In the genomic region with DNA sequence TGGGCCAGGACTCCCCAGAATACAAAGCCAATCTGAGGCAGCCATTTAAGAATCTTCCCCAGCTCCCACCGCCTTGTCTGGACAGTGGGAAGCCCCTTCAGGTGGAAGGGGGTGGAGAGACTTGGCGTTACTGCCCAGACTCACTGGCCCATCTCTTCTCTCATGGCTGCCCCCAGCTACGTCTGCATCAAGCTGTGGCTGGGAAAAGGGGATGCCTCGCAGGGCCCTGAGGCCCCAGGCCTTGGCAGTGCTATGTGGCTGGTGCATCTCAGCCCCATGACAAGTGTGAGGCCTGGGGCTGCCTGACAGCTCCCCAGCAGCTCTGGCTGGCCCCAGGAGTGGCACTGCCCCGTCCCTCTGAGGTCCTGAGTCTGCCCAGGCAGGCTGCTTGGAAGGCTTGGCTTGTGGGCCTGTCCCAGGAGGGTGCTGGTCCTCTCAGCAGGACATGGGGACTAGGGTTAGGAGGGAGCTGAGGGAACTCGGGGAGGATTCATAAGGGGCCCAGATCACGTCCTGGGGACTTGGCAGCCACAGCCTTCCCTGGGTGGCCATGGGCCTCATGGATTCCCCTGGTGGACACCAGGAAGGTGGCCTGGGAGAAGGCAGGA, we compare ENCODE assay signal across 17 cellular contexts. TPM values are rescaled to one million over a fixed set of nuclear protein-coding genes. Genes with fewer than 3 reads are reported as not detected.
DNase-seq lines count a peak whose midpoint lies in the region; ATAC-seq and TF ChIP-seq lines count a peak whose summit lies in the region.
"Had no signal": no experiment of that assay in that cellular context is flagged by ENCODE, and none has a peak within 500 bp of the region (broad histone marks: within the 10 kb centered on the region; RNA-seq: fewer than 3 reads in every experiment).

No MANE protein-coding gene starts in this region.

- ATAC-seq in activated T-cell treated with anti-CD3 and anti-CD28 coated beads, Interleukin-2, amount 50 U/mL, for 4 hours = no peak
- no peak for ATAC-seq in CD4-positive, alpha-beta T cell (ENCODE audit: poor library complexity)
- ATAC-seq: naive thymus-derived CD4-positive, alpha-beta T cell had no signal

- H3K4me1 ChIP-seq in colonic mucosa = no peaks in the 10 kb centered on the region
- H3K4me1 ChIP-seq: BLaER1 had no signal

- no peak overlapping the region for H3K27ac Mint-ChIP-seq in activated T-cell treated with anti-CD3 and anti-CD28 coated beads, Interleukin-2, amount 50 U/mL, for 24 hours
- H3K27ac Mint-ChIP-seq in neural crest cell (ENCODE audit: unreplicated experiment) = peak overlapping the region; percentile 43
- no peak overlapping the region for H3K27ac Mint-ChIP-seq in CD4-positive, alpha-beta T cell
- H3K27ac Mint-ChIP-seq: naive thymus-derived CD4-positive, alpha-beta T cell had no signal

- H3K9me3 Mint-ChIP-seq in activated T-cell treated with anti-CD3 and anti-CD28 coated beads, Interleukin-2, amount 50 U/mL, for 24 hours = no peaks in the 10 kb centered on the region
- no peaks in the 10 kb centered on the region for H3K9me3 Mint-ChIP-seq in activated T-cell treated with anti-CD3 and anti-CD28 coated beads, Interleukin-2, amount 50 U/mL, for 4 hours
- no peaks in the 10 kb centered on the region for H3K9me3 Mint-ChIP-seq in neural crest cell
- H3K9me3 Mint-ChIP-seq in CD4-positive, alpha-beta T cell = no peaks in the 10 kb centered on the region

- H3K27me3 Mint-ChIP-seq in activated T-cell treated with anti-CD3 and anti-CD28 coated beads, Interleukin-2, amount 50 U/mL, for 24 hours = no peaks in the 10 kb centered on the region
- H3K27me3 Mint-ChIP-seq in activated T-cell treated with anti-CD3 and anti-CD28 coated beads, Interleukin-2, amount 50 U/mL, for 4 hours (ENCODE audit: low read depth) = no peaks in the 10 kb centered on the region
- H3K27me3 Mint-ChIP-seq in neural crest cell (ENCODE audit: low read depth) = no peaks in the 10 kb centered on the region
- H3K27me3 Mint-ChIP-seq in CD4-positive, alpha-beta T cell = no peaks in the 10 kb centered on the region

- no peak overlapping the region for H3K27ac ChIP-seq in colonic mucosa
- H3K27ac ChIP-seq in CD4-positive, alpha-beta T cell (ENCODE audit: low read depth, low read length) = no peak overlapping the region
- H3K27ac ChIP-seq: BLaER1, GM23248 had no signal

- CTCF ChIA-PET in CD4-positive, alpha-beta T cell (lab: Charles Lee) = no interaction called here

- TF ChIP-seq CTCF in colonic mucosa (IDR thresholded peaks at IDR 0.05) = no peak
- TF ChIP-seq CTCF in neural crest cell (conservative IDR thresholded peaks at IDR 0.05) = no peak
- no peak for TF ChIP-seq CTCF in CD4-positive, alpha-beta T cell (IDR thresholded peaks at IDR 0.05)

- POLR2A ChIA-PET in CD4-positive, alpha-beta T cell (lab: Charles Lee) = no interaction called here

- H3K4me1 Mint-ChIP-seq in activated T-cell treated with anti-CD3 and anti-CD28 coated beads, Interleukin-2, amount 50 U/mL, for 24 hours (ENCODE audit: low read depth) = no peaks in the 10 kb centered on the region
- H3K4me1 Mint-ChIP-seq in activated T-cell treated with anti-CD3 and anti-CD28 coated beads, Interleukin-2, amount 50 U/mL, for 4 hours (ENCODE audit: low read depth) = no peaks in the 10 kb centered on the region
- peaks cover 9% of the 10 kb centered on the region for H3K4me1 Mint-ChIP-seq in neural crest cell
- H3K4me1 Mint-ChIP-seq in CD4-positive, alpha-beta T cell (ENCODE audit: low read depth) = no peaks in the 10 kb centered on the region
- H3K4me1 Mint-ChIP-seq: naive thymus-derived CD4-positive, alpha-beta T cell had no signal

- H3K27me3 ChIP-seq in colonic mucosa = no peaks in the 10 kb centered on the region
- no peaks in the 10 kb centered on the region for H3K27me3 ChIP-seq in CD4-positive, alpha-beta T cell (ENCODE audit: control insufficient read depth, insufficient read depth, low read length)
- H3K27me3 ChIP-seq: BLaER1, esophagus squamous epithelium had no signal

- no peaks in the 10 kb centered on the region for H3K36me3 ChIP-seq in colonic mucosa
- H3K36me3 ChIP-seq: BLaER1, esophagus squamous epithelium had no signal

- H3K9ac ChIP-seq in colonic mucosa (ENCODE audit: low read depth in 2 of 2, low read length in 2 of 2) = no peak overlapping the region
- H3K9ac ChIP-seq: BLaER1, GM23248 had no signal

- intact Hi-C loops in colonic mucosa (cut with DNase I) (no loop called here), posterior vena cava (cut with DNase I) (no loop called here)
- intact Hi-C loops in CD4-positive, alpha-beta T cell (cut with DNase I, micrococcal nuclease) = no loop called here

- no peak overlapping the region for H3K4me3 ChIP-seq in colonic mucosa
- H3K4me3 ChIP-seq: BLaER1, esophagus squamous epithelium, GM23248 had no signal

- no peaks in the 10 kb centered on the region for H3K9me3 ChIP-seq in colonic mucosa
- H3K9me3 ChIP-seq in CD4-positive, alpha-beta T cell (ENCODE audit: control insufficient read depth, low read length) = no peaks in the 10 kb centered on the region
- H3K9me3 ChIP-seq: BLaER1, esophagus squamous epithelium had no signal

- no peaks in the 10 kb centered on the region for H3K36me3 Mint-ChIP-seq in activated T-cell treated with anti-CD3 and anti-CD28 coated beads, Interleukin-2, amount 50 U/mL, for 24 hours (ENCODE audit: low read depth)
- H3K36me3 Mint-ChIP-seq in activated T-cell treated with anti-CD3 and anti-CD28 coated beads, Interleukin-2, amount 50 U/mL, for 4 hours (ENCODE audit: insufficient read depth) = no peaks in the 10 kb centered on the region
- H3K36me3 Mint-ChIP-seq in neural crest cell (ENCODE audit: low read depth) = no peaks in the 10 kb centered on the region
- H3K36me3 Mint-ChIP-seq in CD4-positive, alpha-beta T cell (ENCODE audit: low read depth) = no peaks in the 10 kb centered on the region
- H3K36me3 Mint-ChIP-seq: naive thymus-derived CD4-positive, alpha-beta T cell had no signal

- DNase-seq in activated T-cell treated with anti-CD3 and anti-CD28 coated beads, Interleukin-2, amount 50 U/mL, for 24 hours = peak; percentile 23
- no peak for DNase-seq in activated T-cell treated with anti-CD3 and anti-CD28 coated beads, Interleukin-2, amount 50 U/mL, for 4 hours
- DNase-seq in colonic mucosa (peak; percentile 6), neural crest cell (ENCODE audit: low read depth, low spot score) (no peak), ureter (ENCODE audit: low spot score) (peak; percentile 36), cerebellar cortex (ENCODE audit: low spot score) (no peak), posterior vena cava (ENCODE audit: low spot score) (no peak)
- DNase-seq in CD4-positive, alpha-beta T cell = no peak
- DNase-seq: activated CD4-positive, CD25-positive, alpha-beta regulatory T cell treated with anti-CD3 and anti-CD28 coated beads, Interleukin-2, amount 50 U/mL, for 72 hours; Calu3; esophagus squamous epithelium; GM23248; naive thymus-derived CD4-positive, alpha-beta T cell; NCI-H1092 treated with DMSO at 0.1 percent for 48 hours; NCI-H2081 treated with DMSO at 0.1 percent for 48 hours; SHP77 treated with DMSO at 0.1 percent for 48 hours had no signal

- H3K4me3 Mint-ChIP-seq in activated T-cell treated with anti-CD3 and anti-CD28 coated beads, Interleukin-2, amount 50 U/mL, for 24 hours = no peak overlapping the region
- no peak overlapping the region for H3K4me3 Mint-ChIP-seq in activated T-cell treated with anti-CD3 and anti-CD28 coated beads, Interleukin-2, amount 50 U/mL, for 4 hours
- H3K4me3 Mint-ChIP-seq in neural crest cell = no peak overlapping the region
- no peak overlapping the region for H3K4me3 Mint-ChIP-seq in CD4-positive, alpha-beta T cell
- H3K4me3 Mint-ChIP-seq: naive thymus-derived CD4-positive, alpha-beta T cell had no signal

RNA-seq across cellular contexts. Expression of a gene that starts 20.2 kb away (rescaled TPM):
- 10 to 100 TPM; 23.6 to 28.1 (median 25.4) TPM for total RNA-seq in activated T-cell treated with anti-CD3 and anti-CD28 coated beads, Interleukin-2, amount 50 U/mL, for 4 hours
- total RNA-seq in colonic mucosa = 10 to 100 TPM; 27.6 to 33.1 TPM
- total RNA-seq in neural crest cell = 58.1 and 58.8 TPM in 2 replicates
- total RNA-seq in ureter = 72.0 TPM
- 10 to 100 TPM; 26.5 to 29.1 TPM for total RNA-seq in CD4-positive, alpha-beta T cell
- total RNA-seq in posterior vena cava = 10 to 100 TPM; 44.7 to 49.0 TPM

Comparison
In these comparisons a context has a peak if more than half of its experiments do, and no peak if none do; other contexts are left out.
1. DNase-seq: peak in activated T-cell treated with anti-CD3 and anti-CD28 coated beads, Interleukin-2, amount 50 U/mL, for 24 hours (single experiment), colonic mucosa (single experiment) and ureter (single experiment); none in activated T-cell treated with anti-CD3 and anti-CD28 coated beads, Interleukin-2, amount 50 U/mL, for 4 hours (single experiment), neural crest cell (single experiment), CD4-positive, alpha-beta T cell (0 of 10), cerebellar cortex (single experiment) and posterior vena cava (single experiment).